Comparison of ENCODE assay signal across 40 cellular contexts in the genomic region with DNA sequence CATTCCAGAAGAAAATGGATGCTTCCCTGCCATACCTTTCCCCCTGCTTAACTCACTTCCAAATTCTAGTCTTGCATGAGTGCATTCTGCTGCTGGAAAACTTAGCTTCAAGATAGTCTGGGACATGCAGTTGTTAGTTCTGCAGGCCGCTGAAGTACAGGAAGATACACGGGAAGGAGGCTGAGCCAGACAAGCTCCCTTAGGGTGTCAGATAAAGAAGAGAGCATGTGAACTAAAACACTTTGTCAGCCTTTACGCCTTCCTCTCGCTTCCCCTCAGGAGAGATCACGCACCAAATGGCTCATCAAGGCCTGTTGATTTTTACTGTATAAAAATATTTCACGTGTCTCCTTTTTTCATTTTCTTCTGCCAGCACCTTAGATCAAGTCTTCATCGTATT.
"Had no signal": no experiment of that assay in that cellular context is flagged by ENCODE, and none has a peak within 500 bp of the region (broad histone marks: within the 10 kb centered on the region; RNA-seq: fewer than 3 reads in every experiment).

No MANE protein-coding gene starts in this region.

- H3K27ac Mint-ChIP-seq: activated naive CD4-positive, alpha-beta T cell treated with anti-CD3 and anti-CD28 coated beads for 36 hours; activated naive CD4-positive, alpha-beta T cell treated with anti-CD3 and anti-CD28 coated beads, Interleukin-2, amount 10 ng/mL, durations not matched to agents 7 days and 5 days; activated naive CD4-positive, alpha-beta T cell treated with anti-CD3 and anti-CD28 coated beads, Interleukin-2, amount 50 U/mL, for 24 hours; activated naive CD4-positive, alpha-beta T cell treated with anti-CD3 and anti-CD28 coated beads, Interleukin-2, amount 50 U/mL, for 72 hours; activated naive CD8-positive, alpha-beta T cell; activated naive CD8-positive, alpha-beta T cell treated with anti-CD3 and anti-CD28 coated beads for 36 hours; activated naive CD8-positive, alpha-beta T cell treated with anti-CD3 and anti-CD28 coated beads, Interleukin-2, amount 10 ng/mL, durations not matched to agents 7 days and 5 days; activated naive CD8-positive, alpha-beta T cell treated with anti-CD3 and anti-CD28 coated beads, Interleukin-2, amount 50 U/mL, for 24 hours; activated T-cell treated with anti-CD3 and anti-CD28 coated beads, Interleukin-2, amount 50 U/mL, for 24 hours; activated T-cell treated with anti-CD3 and anti-CD28 coated beads, Interleukin-2, amount 50 U/mL, for 72 hours; activated T-helper 17 cell treated with anti-CD3 and anti-CD28 coated beads, Interleukin-2, amount 50 U/mL, for 72 hours; activated T-helper 2 cell treated with anti-CD3 and anti-CD28 coated beads, Interferon-gamma antibody, Interleukin-2, Interleukin-4, amounts not matched to agents 10 μg/mL and 5 μg/mL and 100 μg/mL, durations not matched to agents 14 hours and 24 hours and 36 hours; brain had no signal

- FAIRE-seq: astrocyte, bronchial epithelial cell had no signal

- H3K4me3 Mint-ChIP-seq: activated naive CD4-positive, alpha-beta T cell treated with anti-CD3 and anti-CD28 coated beads for 36 hours; activated naive CD4-positive, alpha-beta T cell treated with anti-CD3 and anti-CD28 coated beads, Interleukin-2, amount 10 ng/mL, durations not matched to agents 7 days and 5 days; activated naive CD4-positive, alpha-beta T cell treated with anti-CD3 and anti-CD28 coated beads, Interleukin-2, amount 50 U/mL, for 24 hours; activated naive CD8-positive, alpha-beta T cell; activated naive CD8-positive, alpha-beta T cell treated with anti-CD3 and anti-CD28 coated beads for 36 hours; activated naive CD8-positive, alpha-beta T cell treated with anti-CD3 and anti-CD28 coated beads, Interleukin-2, amount 10 ng/mL, durations not matched to agents 7 days and 5 days; activated naive CD8-positive, alpha-beta T cell treated with anti-CD3 and anti-CD28 coated beads, Interleukin-2, amount 50 U/mL, for 24 hours; activated T-cell treated with anti-CD3 and anti-CD28 coated beads, Interleukin-2, amount 50 U/mL, for 24 hours; activated T-cell treated with anti-CD3 and anti-CD28 coated beads, Interleukin-2, amount 50 U/mL, for 4 hours; activated T-cell treated with anti-CD3 and anti-CD28 coated beads, Interleukin-2, amount 50 U/mL, for 72 hours; activated T-helper 17 cell treated with anti-CD3 and anti-CD28 coated beads, Interleukin-2, amount 50 U/mL, for 72 hours; brain; central memory CD8-positive, alpha-beta T cell had no signal

- H3K27me3 ChIP-seq: adrenal gland, ascending aorta, body of pancreas, brain microvascular endothelial cell, breast epithelium, cardiac muscle cell had no signal

- DNase-seq: activated effector memory CD4-positive, alpha-beta T cell treated with anti-CD3 and anti-CD28 coated beads, Interleukin-2, amount 50 U/mL, for 16 hours; activated effector memory CD4-positive, alpha-beta T cell treated with Interleukin-2 at 50 U/mL for 16 hours; activated gamma-delta T cell; activated gamma-delta T cell treated with Interleukin-2 at 50 U/mL for 16 hours; activated naive CD4-positive, alpha-beta T cell; activated naive CD4-positive, alpha-beta T cell treated with anti-CD3 and anti-CD28 coated beads for 36 hours; activated naive CD4-positive, alpha-beta T cell treated with anti-CD3 and anti-CD28 coated beads, Interleukin-2, amount 10 ng/mL, durations not matched to agents 7 days and 5 days; activated naive CD4-positive, alpha-beta T cell treated with anti-CD3 and anti-CD28 coated beads, Interleukin-2, amount 50 U/mL, for 16 hours; activated naive CD4-positive, alpha-beta T cell treated with Interleukin-2 at 50 U/mL for 16 hours; activated naive CD8-positive, alpha-beta T cell treated with anti-CD3 and anti-CD28 coated beads for 36 hours; activated naive CD8-positive, alpha-beta T cell treated with anti-CD3 and anti-CD28 coated beads, Interleukin-2, amount 10 ng/mL, durations not matched to agents 7 days and 5 days; activated naive CD8-positive, alpha-beta T cell treated with anti-CD3 and anti-CD28 coated beads, Interleukin-2, amount 50 U/mL, for 24 hours; activated T-cell treated with anti-CD3 and anti-CD28 coated beads for 4 hours; activated T-cell treated with anti-CD3 and anti-CD28 coated beads, Interleukin-2, amount 50 U/mL, for 1 hour; activated T-cell treated with anti-CD3 and anti-CD28 coated beads, Interleukin-2, amount 50 U/mL, for 24 hours; activated T-cell treated with anti-CD3 and anti-CD28 coated beads, Interleukin-2, amount 50 U/mL, for 4 hours; activated T-cell treated with anti-CD3 and anti-CD28 coated beads, Interleukin-2, amount 50 U/mL, for 48 hours; activated T-cell treated with anti-CD3 and anti-CD28 coated beads, Interleukin-2, amount 50 U/mL, for 72 hours; adrenal gland; amniotic stem cell; amygdala; anterior cingulate cortex; aorta; body of pancreas; brain microvascular endothelial cell; caudate nucleus; central memory CD4-positive, alpha-beta T cell; cerebellar nuclear complex had no signal

- ATAC-seq: activated naive CD4-positive, alpha-beta T cell treated with anti-CD3 and anti-CD28 coated beads, Interleukin-2, amount 50 U/mL, for 72 hours; activated naive CD8-positive, alpha-beta T cell treated with anti-CD3 and anti-CD28 coated beads, Interleukin-2, amount 50 U/mL, for 24 hours; activated T-cell treated with anti-CD3 and anti-CD28 coated beads, Interleukin-2, amount 50 U/mL, for 4 hours; activated T-cell treated with anti-CD3 and anti-CD28 coated beads, Interleukin-2, amount 50 U/mL, for 72 hours; activated T-helper 17 cell treated with anti-CD3 and anti-CD28 coated beads, Interleukin-2, amount 50 U/mL, for 72 hours; body of pancreas had no signal

- H3K27me3 Mint-ChIP-seq: activated naive CD4-positive, alpha-beta T cell treated with anti-CD3 and anti-CD28 coated beads, Interleukin-2, amount 10 ng/mL, durations not matched to agents 7 days and 5 days; activated naive CD4-positive, alpha-beta T cell treated with anti-CD3 and anti-CD28 coated beads, Interleukin-2, amount 50 U/mL, for 24 hours; activated naive CD8-positive, alpha-beta T cell; activated naive CD8-positive, alpha-beta T cell treated with anti-CD3 and anti-CD28 coated beads for 36 hours; activated naive CD8-positive, alpha-beta T cell treated with anti-CD3 and anti-CD28 coated beads, Interleukin-2, amount 50 U/mL, for 24 hours; activated T-cell treated with anti-CD3 and anti-CD28 coated beads, Interleukin-2, amount 50 U/mL, for 24 hours; activated T-helper 17 cell treated with anti-CD3 and anti-CD28 coated beads, Interleukin-2, amount 50 U/mL, for 72 hours; central memory CD8-positive, alpha-beta T cell had no signal

- H3K4me3 ChIP-seq: adrenal gland, ascending aorta, body of pancreas, breast epithelium, cardiac muscle cell had no signal

- H3K9me3 Mint-ChIP-seq: activated naive CD4-positive, alpha-beta T cell treated with anti-CD3 and anti-CD28 coated beads, Interleukin-2, amount 10 ng/mL, durations not matched to agents 7 days and 5 days; activated naive CD8-positive, alpha-beta T cell treated with anti-CD3 and anti-CD28 coated beads, Interleukin-2, amount 10 ng/mL, durations not matched to agents 7 days and 5 days; activated T-helper 17 cell treated with anti-CD3 and anti-CD28 coated beads, Interleukin-2, amount 50 U/mL, for 72 hours; activated T-helper 2 cell treated with anti-CD3 and anti-CD28 coated beads, Interferon-gamma antibody, Interleukin-2, Interleukin-4, amounts not matched to agents 10 μg/mL and 5 μg/mL and 100 μg/mL, durations not matched to agents 14 hours and 24 hours and 36 hours had no signal

- H3K4me1 ChIP-seq: adrenal gland, ascending aorta, body of pancreas, breast epithelium had no signal

- H3K27ac ChIP-seq: adrenal gland, ascending aorta, body of pancreas, brain microvascular endothelial cell, breast epithelium, cardiac muscle cell had no signal

- H3K36me3 Mint-ChIP-seq: activated naive CD4-positive, alpha-beta T cell treated with anti-CD3 and anti-CD28 coated beads, Interleukin-2, amount 10 ng/mL, durations not matched to agents 7 days and 5 days; activated naive CD4-positive, alpha-beta T cell treated with anti-CD3 and anti-CD28 coated beads, Interleukin-2, amount 50 U/mL, for 24 hours; activated naive CD4-positive, alpha-beta T cell treated with anti-CD3 and anti-CD28 coated beads, Interleukin-2, amount 50 U/mL, for 72 hours; activated naive CD8-positive, alpha-beta T cell; activated naive CD8-positive, alpha-beta T cell treated with anti-CD3 and anti-CD28 coated beads for 36 hours; activated naive CD8-positive, alpha-beta T cell treated with anti-CD3 and anti-CD28 coated beads, Interleukin-2, amount 10 ng/mL, durations not matched to agents 7 days and 5 days; brain had no signal

- H3K36me3 ChIP-seq: adrenal gland, ascending aorta, brain microvascular endothelial cell, breast epithelium, cardiac muscle cell had no signal

- H3K4me1 Mint-ChIP-seq: activated naive CD4-positive, alpha-beta T cell treated with anti-CD3 and anti-CD28 coated beads, Interleukin-2, amount 10 ng/mL, durations not matched to agents 7 days and 5 days; activated naive CD4-positive, alpha-beta T cell treated with anti-CD3 and anti-CD28 coated beads, Interleukin-2, amount 50 U/mL, for 24 hours; activated naive CD8-positive, alpha-beta T cell treated with anti-CD3 and anti-CD28 coated beads for 36 hours; activated naive CD8-positive, alpha-beta T cell treated with anti-CD3 and anti-CD28 coated beads, Interleukin-2, amount 10 ng/mL, durations not matched to agents 7 days and 5 days; activated naive CD8-positive, alpha-beta T cell treated with anti-CD3 and anti-CD28 coated beads, Interleukin-2, amount 50 U/mL, for 24 hours; activated T-helper 17 cell treated with anti-CD3 and anti-CD28 coated beads, Interleukin-2, amount 50 U/mL, for 72 hours; central memory CD8-positive, alpha-beta T cell had no signal

- H3K9me3 ChIP-seq: body of pancreas, breast epithelium had no signal
